8 cellular contexts compared by ENCODE assay signal in the genomic region with DNA sequence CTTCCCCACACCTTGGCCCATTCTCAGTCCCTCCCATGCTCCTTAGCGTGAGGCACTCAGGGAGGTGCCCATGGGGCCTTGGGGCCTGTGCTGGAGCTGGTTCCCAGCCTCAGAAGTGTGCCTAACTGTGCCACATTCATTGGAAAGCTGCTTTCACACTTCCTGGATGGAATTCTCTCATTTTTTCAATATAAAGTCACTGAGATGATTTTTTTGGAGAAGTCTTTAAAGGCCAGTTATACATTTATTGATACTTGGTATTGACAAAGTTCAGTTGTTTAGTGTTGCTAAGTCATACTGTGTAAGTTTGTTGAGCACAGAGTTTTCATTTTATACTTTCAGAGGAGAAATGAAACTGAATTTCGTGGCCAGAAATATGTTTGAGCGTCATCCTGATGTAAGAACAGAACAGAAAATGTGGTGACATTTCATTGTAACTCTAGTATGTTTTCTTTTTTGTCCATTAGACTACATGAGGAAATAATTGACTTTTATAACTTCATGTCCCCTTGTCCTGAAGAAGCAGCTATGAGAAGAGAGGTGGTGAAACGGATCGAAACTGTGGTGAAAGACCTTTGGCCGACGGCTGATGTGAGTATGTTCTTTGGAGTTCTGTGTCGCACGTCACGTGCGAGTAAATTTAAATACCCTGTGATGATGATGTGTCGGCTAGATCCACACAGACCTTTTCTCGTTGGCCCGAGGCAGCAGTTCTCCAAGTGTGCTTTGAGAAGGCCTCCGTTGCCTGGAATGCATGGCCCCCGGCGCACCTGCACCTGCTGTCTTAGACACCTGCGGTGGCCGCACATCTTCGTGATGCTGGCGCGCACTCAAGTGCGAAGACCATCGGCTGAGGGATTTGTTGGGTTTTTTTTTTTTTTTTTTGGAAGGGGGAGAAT. TPM values are rescaled to one million over a fixed set of nuclear protein-coding genes. Genes with fewer than 3 reads are reported as not detected.
DNase-seq lines count a peak whose midpoint lies in the region; ATAC-seq and TF ChIP-seq lines count a peak whose summit lies in the region.

No MANE protein-coding gene starts in this region.

- DNase-seq in mucosa of descending colon (no peak), NCI-H226 (no peak), SKM-1 treated with dmso at 0.1 percent for 144 hours (lab: John Stamatoyannopoulos, UW; ENCODE audit: unreplicated experiment) (no peak), 8988T (no peak), GOT3 (lab: John Stamatoyannopoulos, UW) (no peak)

- H3K4me1 ChIP-seq in mucosa of descending colon (ENCODE audit: low read depth), result no peaks in the 10 kb centered on the region

- H3K4me3 ChIP-seq in mucosa of descending colon, result no peak overlapping the region

- no peak for TF ChIP-seq CTCF in mucosa of descending colon (IDR thresholded peaks at IDR 0.05)

- intact Hi-C loops in mucosa of descending colon (cut with DNase I, micrococcal nuclease), result no loop called here

- H3K9me3 ChIP-seq in mucosa of descending colon, result no peaks in the 10 kb centered on the region

- ATAC-seq in GM18858 (IDR thresholded peaks at IDR 0.05; ENCODE audit: unreplicated experiment), result peak; percentile 74
- peak; percentile 73 for ATAC-seq in GM21576 (IDR thresholded peaks at IDR 0.05; ENCODE audit: unreplicated experiment)
- peak; percentile 54 for ATAC-seq in HG03558 (IDR thresholded peaks at IDR 0.05; ENCODE audit: extremely low read depth, unreplicated experiment)
- ATAC-seq in mucosa of descending colon, result peak; percentile 27

- no peaks in the 10 kb centered on the region for H3K36me3 ChIP-seq in mucosa of descending colon (ENCODE audit: low read depth)

RNA-seq across cellular contexts. Expression of a gene that starts 24.1 kb away (rescaled TPM):
- 10 to 100 TPM; 16.0 to 26.2 (median 16.3) TPM for total RNA-seq in mucosa of descending colon
